In the genomic region with DNA sequence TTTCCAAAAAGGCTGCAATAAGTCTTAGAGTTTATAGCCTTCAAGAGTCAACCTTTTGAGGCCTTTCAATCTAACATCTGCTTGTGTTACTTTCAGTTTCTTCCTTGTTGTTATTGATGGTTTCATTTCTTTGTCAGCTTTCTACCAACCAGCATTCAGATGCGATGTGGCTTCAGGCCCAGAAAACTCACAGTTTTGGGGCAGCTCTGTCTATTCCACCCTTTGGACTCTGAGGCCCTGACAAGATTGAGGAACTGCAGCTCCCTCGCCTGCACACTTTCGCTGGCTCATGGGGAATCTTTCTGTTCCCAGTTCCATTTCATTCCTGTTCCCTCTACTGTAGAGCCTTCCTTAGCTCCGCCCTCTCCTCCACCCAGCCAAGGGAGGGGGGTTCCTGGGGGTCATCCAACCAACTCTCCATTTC, we compare ENCODE assay signal across 15 cellular contexts. TPM values are rescaled to one million over a fixed set of nuclear protein-coding genes. Genes with fewer than 3 reads are reported as not detected.
A peak's percentile ranks its signal among the peaks of the same experiment; 100 is the strongest.
DNase-seq lines count a peak whose midpoint lies in the region; ATAC-seq, FAIRE-seq and TF ChIP-seq lines count a peak whose summit lies in the region.
"Had no signal": no experiment of that assay in that cellular context is flagged by ENCODE, and none has a peak within 500 bp of the region (broad histone marks: within the 10 kb centered on the region; RNA-seq: fewer than 3 reads in every experiment).

No MANE protein-coding gene starts in this region.

- no peaks in the 10 kb centered on the region for H3K9me3 ChIP-seq in MM.1S (replicated peaks; ENCODE audit: insufficient read depth, low read length)
- H3K9me3 ChIP-seq: ovary had no signal

- H3K9me3 Mint-ChIP-seq in activated CD8-positive, alpha-beta T cell treated with anti-CD3 and anti-CD28 coated beads for 36 hours: peaks cover 3% of the 10 kb centered on the region
- no peaks in the 10 kb centered on the region for H3K9me3 Mint-ChIP-seq in activated CD8-positive, alpha-beta T cell treated with anti-CD3 and anti-CD28 coated beads, Interleukin-2, amount 10 ng/mL, durations not matched to agents 7 days and 5 days (ENCODE audit: insufficient read depth)
- no peaks in the 10 kb centered on the region for H3K9me3 Mint-ChIP-seq in stimulated activated memory B cell treated with anti-CD40 and anti-IgM and Interleukin-4, amounts not matched to agents 10 μg/mL and 1 μg/mL and 100 μg/mL, for 72 hours
- H3K9me3 Mint-ChIP-seq: activated T-cell treated with anti-CD3 and anti-CD28 coated beads, Interleukin-2, amount 50 U/mL, for 4 hours; type B pancreatic cell had no signal

- no peak for TF ChIP-seq CTCF in activated CD8-positive, alpha-beta T cell treated with anti-CD3 and anti-CD28 coated beads for 36 hours (IDR thresholded peaks at IDR 0.05)
- TF ChIP-seq CTCF in MM.1S (IDR thresholded peaks at IDR 0.05; ENCODE audit: low read length): no peak
- TF ChIP-seq CTCF in D721Med (IDR thresholded peaks at IDR 0.05; ENCODE audit: insufficient read depth, missing control alignments): no peak

- H3K27me3 ChIP-seq in MM.1S (replicated peaks; ENCODE audit: insufficient read depth, low read length): no peaks in the 10 kb centered on the region
- H3K27me3 ChIP-seq: ovary had no signal

- peak overlapping the region; percentile 63 for H2AFZ ChIP-seq in MM.1S (ENCODE audit: low read length)

- peak overlapping the region; percentile 37 for H3K4me3 ChIP-seq in MM.1S (ENCODE audit: low read length)
- H3K4me3 ChIP-seq: ovary had no signal

- FAIRE-seq in D721Med (lab: Jason Lieb, UNC): no peak
- FAIRE-seq: G401.6 had no signal

- no peaks in the 10 kb centered on the region for H3K9me2 ChIP-seq in MM.1S (replicated peaks; ENCODE audit: insufficient read depth, low read length)

- peak; percentile 37 for ATAC-seq in activated CD8-positive, alpha-beta T cell treated with anti-CD3 and anti-CD28 coated beads for 36 hours
- no peak for ATAC-seq in activated CD8-positive, alpha-beta T cell treated with anti-CD3 and anti-CD28 coated beads, Interleukin-2, amount 10 ng/mL, durations not matched to agents 7 days and 5 days
- peak; percentile 57 for ATAC-seq in HG02610 (IDR thresholded peaks at IDR 0.05; ENCODE audit: unreplicated experiment)
- ATAC-seq in stimulated activated memory B cell treated with anti-CD40 and anti-IgM and Interleukin-4, amounts not matched to agents 10 μg/mL and 1 μg/mL and 100 μg/mL, for 72 hours: no peak
- ATAC-seq: left colon had no signal

- H3K4me2 ChIP-seq in MM.1S (ENCODE audit: low read depth, low read length): peak overlapping the region; percentile 72

- DNase-seq in activated CD8-positive, alpha-beta T cell treated with anti-CD3 and anti-CD28 coated beads for 36 hours: no peak
- DNase-seq in activated CD8-positive, alpha-beta T cell treated with anti-CD3 and anti-CD28 coated beads, Interleukin-2, amount 10 ng/mL, durations not matched to agents 7 days and 5 days: no peak
- peak; percentile 78 for DNase-seq in MM.1S
- DNase-seq in D721Med (ENCODE audit: insufficient read length, low spot score): no peak
- no peak for DNase-seq in retina
- DNase-seq in posterior vena cava (ENCODE audit: low spot score): no peak
- DNase-seq: activated T-cell treated with anti-CD3 and anti-CD28 coated beads, Interleukin-2, amount 50 U/mL, for 4 hours; HCEC 1CT; left colon; NCI-H82; ovary had no signal

- POLR2A ChIA-PET in activated CD8-positive, alpha-beta T cell treated with anti-CD3 and anti-CD28 coated beads for 36 hours (lab: Charles Lee): no interaction called here
- POLR2A ChIA-PET in activated CD8-positive, alpha-beta T cell treated with anti-CD3 and anti-CD28 coated beads, Interleukin-2, amount 10 ng/mL, durations not matched to agents 7 days and 5 days (lab: Charles Lee): interaction anchor here (0.5 to 1.0 kb wide), 4 partner anchors 11 to 135 kb away, joined by 3 read pairs; no protein-coding TSS in a partner anchor

- H3K4me1 Mint-ChIP-seq in activated CD8-positive, alpha-beta T cell treated with anti-CD3 and anti-CD28 coated beads for 36 hours (ENCODE audit: low read depth): peaks cover 10% of the 10 kb centered on the region
- peaks cover 13% of the 10 kb centered on the region for H3K4me1 Mint-ChIP-seq in activated CD8-positive, alpha-beta T cell treated with anti-CD3 and anti-CD28 coated beads, Interleukin-2, amount 10 ng/mL, durations not matched to agents 7 days and 5 days (ENCODE audit: low read depth)
- H3K4me1 Mint-ChIP-seq in stimulated activated memory B cell treated with anti-CD40 and anti-IgM and Interleukin-4, amounts not matched to agents 10 μg/mL and 1 μg/mL and 100 μg/mL, for 72 hours: peaks cover 8% of the 10 kb centered on the region

- H3K36me3 ChIP-seq in MM.1S (replicated peaks; ENCODE audit: insufficient read depth, low read length): no peaks in the 10 kb centered on the region
- H3K36me3 ChIP-seq: ovary had no signal

- no peaks in the 10 kb centered on the region for H3K79me2 ChIP-seq in MM.1S (ENCODE audit: low read length)

- CTCF ChIA-PET in activated CD8-positive, alpha-beta T cell treated with anti-CD3 and anti-CD28 coated beads for 36 hours (lab: Charles Lee): interaction anchor here (0.8 to 2.7 kb wide), 8 partner anchors 9 to 135 kb away, joined by 3 to 12 read pairs (median 3); no protein-coding TSS in a partner anchor
- CTCF ChIA-PET in activated CD8-positive, alpha-beta T cell treated with anti-CD3 and anti-CD28 coated beads, Interleukin-2, amount 10 ng/mL, durations not matched to agents 7 days and 5 days (lab: Charles Lee): interaction anchor here (1.5 to 3.0 kb wide), 5 partner anchors 11 to 135 kb away, joined by 3 to 17 read pairs (median 5); no protein-coding TSS in a partner anchor

- H3K27ac Mint-ChIP-seq in activated CD8-positive, alpha-beta T cell treated with anti-CD3 and anti-CD28 coated beads for 36 hours: no peak overlapping the region
- no peak overlapping the region for H3K27ac Mint-ChIP-seq in activated CD8-positive, alpha-beta T cell treated with anti-CD3 and anti-CD28 coated beads, Interleukin-2, amount 10 ng/mL, durations not matched to agents 7 days and 5 days
- H3K27ac Mint-ChIP-seq in stimulated activated memory B cell treated with anti-CD40 and anti-IgM and Interleukin-4, amounts not matched to agents 10 μg/mL and 1 μg/mL and 100 μg/mL, for 72 hours: peak overlapping the region; percentile 27
- H3K27ac Mint-ChIP-seq: type B pancreatic cell had no signal

- H3F3A ChIP-seq in MM.1S (ENCODE audit: insufficient read depth, low read length): peaks cover 17% of the 10 kb centered on the region

- H3K27me3 Mint-ChIP-seq in activated CD8-positive, alpha-beta T cell treated with anti-CD3 and anti-CD28 coated beads for 36 hours: peaks cover 3% of the 10 kb centered on the region
- H3K27me3 Mint-ChIP-seq in activated CD8-positive, alpha-beta T cell treated with anti-CD3 and anti-CD28 coated beads, Interleukin-2, amount 10 ng/mL, durations not matched to agents 7 days and 5 days (ENCODE audit: low read depth): peaks cover 34% of the 10 kb centered on the region
- peaks cover 31% of the 10 kb centered on the region for H3K27me3 Mint-ChIP-seq in stimulated activated memory B cell treated with anti-CD40 and anti-IgM and Interleukin-4, amounts not matched to agents 10 μg/mL and 1 μg/mL and 100 μg/mL, for 72 hours

- intact Hi-C loops in activated CD8-positive, alpha-beta T cell treated with anti-CD3 and anti-CD28 coated beads for 36 hours (cut with micrococcal nuclease): no loop called here
- intact Hi-C loops in posterior vena cava (cut with DNase I): no loop called here

- H3K9ac ChIP-seq in MM.1S (ENCODE audit: low read length): peak overlapping the region; percentile 40; the same call in 1 of the 2 replicates

- H3K27ac ChIP-seq in MM.1S (ENCODE audit: low read length): peak overlapping the region; percentile 74; the same call in 1 of the 2 replicates
- H3K27ac ChIP-seq: ovary had no signal

- H3K36me3 Mint-ChIP-seq in activated CD8-positive, alpha-beta T cell treated with anti-CD3 and anti-CD28 coated beads for 36 hours (ENCODE audit: low read depth): no peaks in the 10 kb centered on the region
- H3K36me3 Mint-ChIP-seq in activated CD8-positive, alpha-beta T cell treated with anti-CD3 and anti-CD28 coated beads, Interleukin-2, amount 10 ng/mL, durations not matched to agents 7 days and 5 days (ENCODE audit: low read depth): no peaks in the 10 kb centered on the region
- no peaks in the 10 kb centered on the region for H3K36me3 Mint-ChIP-seq in stimulated activated memory B cell treated with anti-CD40 and anti-IgM and Interleukin-4, amounts not matched to agents 10 μg/mL and 1 μg/mL and 100 μg/mL, for 72 hours
- H3K36me3 Mint-ChIP-seq: type B pancreatic cell had no signal

- no peaks in the 10 kb centered on the region for H4K20me1 ChIP-seq in MM.1S (ENCODE audit: insufficient read depth, low read length)

- H3K4me1 ChIP-seq in MM.1S (ENCODE audit: low read length): peaks cover 16% of the 10 kb centered on the region

- no peak overlapping the region for H3K4me3 Mint-ChIP-seq in activated CD8-positive, alpha-beta T cell treated with anti-CD3 and anti-CD28 coated beads for 36 hours
- H3K4me3 Mint-ChIP-seq in activated CD8-positive, alpha-beta T cell treated with anti-CD3 and anti-CD28 coated beads, Interleukin-2, amount 10 ng/mL, durations not matched to agents 7 days and 5 days: no peak overlapping the region
- no peak overlapping the region for H3K4me3 Mint-ChIP-seq in stimulated activated memory B cell treated with anti-CD40 and anti-IgM and Interleukin-4, amounts not matched to agents 10 μg/mL and 1 μg/mL and 100 μg/mL, for 72 hours
- H3K4me3 Mint-ChIP-seq: activated T-cell treated with anti-CD3 and anti-CD28 coated beads, Interleukin-2, amount 50 U/mL, for 4 hours; type B pancreatic cell had no signal

RNA-seq across cellular contexts. Expression of gene WHRN, which starts 13.3 kb away (rescaled TPM):
- 10 to 100 TPM; 12.6 to 14.9 TPM for total RNA-seq in activated CD8-positive, alpha-beta T cell treated with anti-CD3 and anti-CD28 coated beads for 36 hours
- 1 to 10 TPM; 2.6 to 4.1 TPM for total RNA-seq in activated CD8-positive, alpha-beta T cell treated with anti-CD3 and anti-CD28 coated beads, Interleukin-2, amount 10 ng/mL, durations not matched to agents 7 days and 5 days
- 1 to 10 TPM; 2.5 to 2.6 TPM for total RNA-seq in posterior vena cava

Comparison
In these comparisons a context has a peak if more than half of its experiments do, and no peak if none do; other contexts are left out.
1. ATAC-seq: peak in activated CD8-positive, alpha-beta T cell treated with anti-CD3 and anti-CD28 coated beads for 36 hours (single experiment) and HG02610 (single experiment); none in activated CD8-positive, alpha-beta T cell treated with anti-CD3 and anti-CD28 coated beads, Interleukin-2, amount 10 ng/mL, durations not matched to agents 7 days and 5 days (single experiment) and stimulated activated memory B cell treated with anti-CD40 and anti-IgM and Interleukin-4, amounts not matched to agents 10 μg/mL and 1 μg/mL and 100 μg/mL, for 72 hours (single experiment).